In genomic region chr5:113112435-113112834, GRCh38 we compare ENCODE assay signal across 1 cellular context.
TF ChIP-seq lines count a peak whose summit lies in the region.

No MANE protein-coding gene starts in this region.

TF ChIP-seq in liver, 16 proteins besides CTCF, POLR2A, EP300 and RAD21 (continued from another document):
- TF ChIP-seq REST (IDR thresholded peaks at IDR 0.05) (no peak), HNF4G (IDR thresholded peaks at IDR 0.05) (no peak), FOXA1 (IDR thresholded peaks at IDR 0.05) (no peak), MAX (IDR thresholded peaks at IDR 0.05) (peak; percentile 95), GABPA (IDR thresholded peaks at IDR 0.05 in 1 of 2, conservative IDR thresholded peaks at IDR 0.05 in 1 of 2) (peak in 1 of 2 donors; percentile 54), JUND (IDR thresholded peaks at IDR 0.05) (peak; percentile 51 to 73), EGR1 (IDR thresholded peaks at IDR 0.05; ENCODE audit: low read depth in 2 of 2) (peak in 1 of 2 donors; percentile 59), FOXA2 (IDR thresholded peaks at IDR 0.05) (no peak), YY1 (IDR thresholded peaks at IDR 0.05) (peak; percentile 65), HNF4A (conservative IDR thresholded peaks at IDR 0.05) (peak; percentile 44 to 74), RXRA (IDR thresholded peaks at IDR 0.05) (peak; percentile 34 to 76)
